Comparison of ENCODE assay signal across 15 cellular contexts in the genomic region with DNA sequence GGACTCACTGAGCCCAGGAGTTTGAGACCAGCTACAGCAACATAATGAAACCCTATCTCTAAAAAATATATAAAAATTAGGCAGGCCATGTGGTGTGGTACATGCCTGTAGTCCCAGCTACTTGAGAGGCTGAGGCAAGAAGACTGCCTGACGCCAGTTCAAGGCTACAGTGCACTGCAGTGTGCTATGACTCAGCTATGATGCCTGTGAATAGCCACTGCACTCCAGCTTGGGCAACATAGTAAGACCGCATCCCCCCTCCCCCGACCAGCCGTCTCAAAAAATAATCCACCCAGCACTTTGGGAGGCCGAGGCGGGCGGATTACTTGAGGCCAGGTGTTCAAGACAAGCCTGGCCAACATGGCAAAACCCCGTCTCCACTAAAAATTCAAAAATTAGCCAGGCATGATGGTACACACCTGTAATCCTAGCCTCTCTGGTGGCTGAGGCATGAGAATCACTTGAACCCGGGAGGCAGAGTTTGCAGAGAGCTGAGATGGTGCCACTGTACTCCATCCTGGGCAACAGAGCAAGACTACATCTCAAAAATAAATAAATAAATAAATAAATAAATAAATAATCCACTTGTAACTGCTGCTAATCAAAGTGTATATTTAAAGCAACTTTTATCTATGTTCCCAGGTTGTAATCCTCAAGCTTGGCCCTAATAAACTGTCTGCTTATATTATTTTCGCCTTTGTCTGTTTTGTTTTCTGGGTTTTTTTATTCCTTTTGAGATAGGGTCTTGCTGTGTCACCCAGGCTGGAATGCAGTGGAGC. TPM values are rescaled to one million over a fixed set of nuclear protein-coding genes. Genes with fewer than 3 reads are reported as not detected.
DNase-seq lines count a peak whose midpoint lies in the region; ATAC-seq, FAIRE-seq and TF ChIP-seq lines count a peak whose summit lies in the region.
"Had no signal": no experiment of that assay in that cellular context is flagged by ENCODE, and none has a peak within 500 bp of the region (broad histone marks: within the 10 kb centered on the region; RNA-seq: fewer than 3 reads in every experiment).

No MANE protein-coding gene starts in this region.

- no peak for FAIRE-seq in GM12878 (lab: Jason Lieb, UNC)
- FAIRE-seq: A204.1, islet of Langerhans had no signal

- WGBS in GM12878 (ENCODE audit: insufficient coverage, insufficient replicate concordance, low lambda C conversion rate, missing lambda C conversion rate) = 95% methylated on average over 10 of the region's 10 CpGs

- H3K36me3 ChIP-seq in right atrium auricular region (peaks cover 22% of the 10 kb centered on the region), GM12878 (ENCODE audit: control insufficient read depth in 2 of 2, insufficient read depth in 2 of 2, low read length in 1 of 2) (peaks cover 2 to 26% of the 10 kb centered on the region in 2 experiments), left lung (peaks cover 0 to 25% of the 10 kb centered on the region in 2 donors)

- H2AFZ ChIP-seq in GM12878 (ENCODE audit: control insufficient read depth, low read depth, low read length) = no peak overlapping the region

- intact Hi-C loops in Right ventricle myocardium superior (cut with DNase I) (no loop called here), GM12878 (cut with micrococcal nuclease; ENCODE audit: unreplicated experiment) (no loop called here), left lung (cut with DNase I) (no loop called here)

- no peaks in the 10 kb centered on the region for H4K20me1 ChIP-seq in GM12878 (ENCODE audit: control insufficient read depth, insufficient read depth)

- CTCF ChIA-PET in GM12878 (lab: Yijun Ruan, JAX) = interaction anchor here (0.6 to 2.9 kb wide), 6 partner anchors 9 to 199 kb away, joined by 3 to 25 read pairs (median 6); no protein-coding TSS in a partner anchor

- H3K9me3 ChIP-seq in right atrium auricular region (no peaks in the 10 kb centered on the region), GM12878 (replicated peaks; ENCODE audit: control insufficient read depth, insufficient read depth, low read length) (no peaks in the 10 kb centered on the region), left lung (no peaks in the 10 kb centered on the region)
- H3K9me3 ChIP-seq: esophagus muscularis mucosa had no signal

- no peak for DNase-seq in Right ventricle myocardium superior
- DNase-seq in right atrium auricular region (ENCODE audit: low spot score) = no peak
- no peak for DNase-seq in GM12878 (ENCODE audit: low read depth, low spot score)
- peak in 1 of 2 donors; percentile 53 for DNase-seq in left lung
- DNase-seq in OCI-M2 (lab: John Stamatoyannopoulos, UW; ENCODE audit: unreplicated experiment) = no peak
- no peak for DNase-seq in NCI-H345 treated with DMSO at 0.1 percent for 48 hours (lab: John Stamatoyannopoulos, UW; ENCODE audit: unreplicated experiment)
- no peak for DNase-seq in mesenteric fat pad (ENCODE audit: low spot score)
- DNase-seq in occipital lobe (lab: John Stamatoyannopoulos, UW) = no peak
- DNase-seq: activated T-cell treated with anti-CD3 and anti-CD28 coated beads, Interleukin-2, amount 50 U/mL, for 24 hours; DMS53; NCI-H2029 treated with DMSO at 0.1 percent for 48 hours; stimulated activated naive CD4-positive, alpha-beta T cell treated with Interleukin-2 at 50 U/mL for 16 hours had no signal

- in situ Hi-C loops in GM12878 (cut with MboI) = no loop called here

- H3K27ac ChIP-seq in right atrium auricular region (no peak overlapping the region), GM12878 (ENCODE audit: control insufficient read depth, insufficient read depth) (no peak overlapping the region), left lung (peak overlapping the region in 1 of 2 donors; percentile 43)

- no peak for TF ChIP-seq POLR2A in GM12878 (IDR thresholded peaks at IDR 0.05; ENCODE audit: low read depth, low read length)

- H3K79me2 ChIP-seq in GM12878 (ENCODE audit: control insufficient read depth, insufficient read depth, low read length) = peaks cover 56% of the 10 kb centered on the region

- no peak for TF ChIP-seq EP300 in GM12878 (IDR thresholded peaks at IDR 0.05; ENCODE audit: borderline replicate concordance in 1 of 2, control insufficient read depth in 1 of 2, low read depth in 2 of 2, low read length in 2 of 2)

- SMC1A ChIA-PET in GM12878 (lab: Charles Lee; ENCODE audit: uncharacterized antibody, unreplicated experiment) = interaction anchor here (0.7 to 5.4 kb wide), 8 partner anchors 7 to 210 kb away, joined by 3 to 40 read pairs (median 8); a partner anchor contains a TSS

- BruUV-seq in GM12878 (replicated peaks; lab: Mats Ljungman, UMichigan) = no TSS peak

- no peak overlapping the region for H3K9ac ChIP-seq in GM12878 (ENCODE audit: control insufficient read depth, insufficient read depth, low read length)

- H3K4me1 ChIP-seq in right atrium auricular region (peaks cover 0 to 25% of the 10 kb centered on the region in 2 donors), GM12878 (ENCODE audit: control insufficient read depth, insufficient read depth, low read length) (peaks cover 22% of the 10 kb centered on the region), left lung (peaks cover 0 to 44% of the 10 kb centered on the region in 2 donors)

- no peak for TF ChIP-seq RAD21 in GM12878 (IDR thresholded peaks at IDR 0.05; ENCODE audit: insufficient read depth, low read depth, low read length)

- RAD21 ChIA-PET in GM12878 (lab: Charles Lee; ENCODE audit: unreplicated experiment) = interaction anchor here (1.0 to 6.1 kb wide), 5 partner anchors 19 to 213 kb away, joined by 3 to 29 read pairs (median 3); a partner anchor contains a TSS

- H3K27me3 ChIP-seq in right atrium auricular region (no peaks in the 10 kb centered on the region), GM12878 (replicated peaks in 1 of 2; ENCODE audit: control insufficient read depth in 2 of 2, insufficient read depth in 2 of 2, low read length in 1 of 2) (no peaks in the 10 kb centered on the region), left lung (no peaks in the 10 kb centered on the region)
- H3K27me3 ChIP-seq: esophagus muscularis mucosa had no signal

- no peak overlapping the region for H3K4me3 ChIP-seq in right atrium auricular region
- H3K4me3 ChIP-seq in GM12878 = no peak overlapping the region
- no peak overlapping the region for H3K4me3 ChIP-seq in left lung
- H3K4me3 ChIP-seq: esophagus muscularis mucosa had no signal

- TF ChIP-seq CTCF in right atrium auricular region (IDR thresholded peaks at IDR 0.05) (no peak), GM12878 (IDR thresholded peaks at IDR 0.05 in 2 of 3, conservative IDR thresholded peaks at IDR 0.05 in 1 of 3; ENCODE audit: control insufficient read depth in 2 of 3, extremely low read depth in 1 of 3, insufficient read depth in 1 of 3, low read depth in 3 of 3, low read length in 3 of 3) (no peak), left lung (IDR thresholded peaks at IDR 0.05) (no peak)

- no peak overlapping the region for H3K4me2 ChIP-seq in GM12878 (ENCODE audit: control insufficient read depth, insufficient read depth)

- POLR2A ChIA-PET in GM12878 (lab: Charles Lee) = interaction anchor here (1.0 to 1.2 kb wide), 3 partner anchors 11 to 13 kb away, joined by 3 read pairs; no protein-coding TSS in a partner anchor

- ATAC-seq in Right ventricle myocardium superior (ENCODE audit: poor library complexity) (peak; percentile 38), GM12878 (peak; percentile 27; the same call in 2 of the 3 replicates), left lung (peak; percentile 50)

RNA-seq across cellular contexts. Expression of a gene that starts 7.8 kb away (rescaled TPM):
- total RNA-seq in Right ventricle myocardium superior = 11.4 TPM
- 10 to 100 TPM; 10.5 to 12.8 TPM for total RNA-seq in right atrium auricular region
- total RNA-seq in GM12878 (2013; cell fraction: nucleolus; rRNA removed) = 64.7 and 65.5 TPM in 2 replicates
- total RNA-seq in GM12878 (2014; rRNA removed) = 32.6 and 39.6 TPM in 2 replicates
- 32.5 and 34.8 TPM in 2 replicates for total RNA-seq in GM12878 (2014; rRNA removed; fragmentation: Illumina TruSeq; extraction: Trizol)
- 23.6 and 24.5 TPM in 2 replicates for total RNA-seq in GM12878 (2021)
- 8.7 TPM for polyA plus RNA-seq in GM12878 (2011; ENCODE audit: low read depth)
- polyA plus RNA-seq in GM12878 (2011; rRNA removed) = 23.5 and 27.9 TPM in 2 replicates
- polyA plus RNA-seq in GM12878 (2011; cell fraction: cytosol; rRNA removed) = 9.3 and 10.8 TPM in 2 replicates
- 16.6 and 18.4 TPM in 2 replicates for polyA plus RNA-seq in GM12878 (2011; cell fraction: nucleus; rRNA removed)
- polyA plus RNA-seq in GM12878 (2012) = 10.7 and 12.9 TPM in 2 replicates
- polyA plus RNA-seq in GM12878 (2014; fragmentation: Illumina TruSeq; extraction: Trizol) = 23.3 and 24.1 TPM in 2 replicates
- polyA plus RNA-seq in GM12878 (2014; fragmentation: Nextera tagmentation; extraction: Ambion mirVana) = 10 to 100 TPM; 11.9 to 19.9 TPM
- polyA plus RNA-seq in GM12878 (2014; rRNA removed) = 14.8 and 22.1 TPM in 2 replicates
- polyA plus RNA-seq in GM12878 (2016; fragmentation: Nextera tagmentation; extraction: Ambion mirVana) = 10 to 100 TPM; 23.6 to 24.3 TPM
- polyA minus RNA-seq in GM12878 (2011; rRNA and poly(A)+ RNA removed) = 29.3 and 29.5 TPM in 2 replicates
- 8.7 and 10.2 TPM in 2 replicates for polyA minus RNA-seq in GM12878 (2011; cell fraction: cytosol; rRNA and poly(A)+ RNA removed)
- 10.0 and 16.5 TPM in 2 replicates for polyA minus RNA-seq in GM12878 (2011; cell fraction: nucleus; rRNA and poly(A)+ RNA removed)
- total RNA-seq in left lung = 10 to 100 TPM; 23.8 to 25.3 TPM
- 26.4 TPM for total RNA-seq in mesenteric fat pad
- total RNA-seq in occipital lobe = 126 TPM

RNA-seq across cellular contexts. Expression of a gene that starts 8.2 kb away (rescaled TPM):
- total RNA-seq in Right ventricle myocardium superior (24.4 TPM), right atrium auricular region (10 to 100 TPM; 19.5 to 23.8 TPM), GM12878 (2014; rRNA removed) (48.6 and 59.5 TPM in 2 replicates), GM12878 (2014; rRNA removed; fragmentation: Illumina TruSeq; extraction: Trizol) (63.7 and 68.8 TPM in 2 replicates), GM12878 (2021) (40.2 and 44.6 TPM in 2 replicates), left lung (10 to 100 TPM; 30.6 to 41.3 TPM), mesenteric fat pad (43.5 TPM), occipital lobe (84.2 TPM)
- 215 and 226 TPM in 2 replicates for total RNA-seq in GM12878 (2013; cell fraction: nucleolus; rRNA removed)
- polyA plus RNA-seq in GM12878 (2011; ENCODE audit: low read depth) = 9.8 TPM
- polyA plus RNA-seq in GM12878 (2011; rRNA removed) (36.7 and 42.4 TPM in 2 replicates), GM12878 (2014; fragmentation: Illumina TruSeq; extraction: Trizol) (61.1 and 61.2 TPM in 2 replicates), GM12878 (2014; fragmentation: Nextera tagmentation; extraction: Ambion mirVana) (10 to 100 TPM; 39.2 to 42.9 TPM), GM12878 (2014; rRNA removed) (34.0 and 40.4 TPM in 2 replicates), GM12878 (2016; fragmentation: Nextera tagmentation; extraction: Ambion mirVana) (10 to 100 TPM; 65.7 to 65.8 TPM)
- 19.9 and 23.1 TPM in 2 replicates for polyA plus RNA-seq in GM12878 (2011; cell fraction: cytosol; rRNA removed)
- polyA plus RNA-seq in GM12878 (2011; cell fraction: nucleus; rRNA removed) = 41.0 and 45.2 TPM in 2 replicates
- 14.7 and 25.2 TPM in 2 replicates for polyA plus RNA-seq in GM12878 (2012)
- polyA minus RNA-seq in GM12878 (2011; rRNA and poly(A)+ RNA removed) = 42.3 and 44.2 TPM in 2 replicates
- polyA minus RNA-seq in GM12878 (2011; cell fraction: cytosol; rRNA and poly(A)+ RNA removed) = 10.4 and 15.6 TPM in 2 replicates
- polyA minus RNA-seq in GM12878 (2011; cell fraction: nucleus; rRNA and poly(A)+ RNA removed) = 43.4 and 51.3 TPM in 2 replicates

RNA-seq across cellular contexts. Expression of a gene that starts 48.1 kb away (rescaled TPM):
- total RNA-seq in Right ventricle myocardium superior (6.9 TPM), right atrium auricular region (1 to 10 TPM; 1.6 to 6.8 TPM), GM12878 (2014; rRNA removed) (not detected in 2 replicates), GM12878 (2014; rRNA removed; fragmentation: Illumina TruSeq; extraction: Trizol) (not detected in 2 replicates), GM12878 (2021) (5.5 and 6.9 TPM in 2 replicates), left lung (100 to 1,000 TPM in 1 of 2 donors, under 1 TPM in 1; 0.58 to 194 TPM), mesenteric fat pad (5,251 TPM), occipital lobe (not detected)
- total RNA-seq in GM12878 (2013; cell fraction: nucleolus; rRNA removed) = not detected in 2 replicates
- polyA plus RNA-seq in GM12878 (2011; ENCODE audit: low read depth) = not detected
- polyA plus RNA-seq in GM12878 (2011; rRNA removed) (not detected in 2 replicates), GM12878 (2014; fragmentation: Illumina TruSeq; extraction: Trizol) (not detected in 2 replicates), GM12878 (2014; fragmentation: Nextera tagmentation; extraction: Ambion mirVana) (not detected), GM12878 (2014; rRNA removed) (not detected in 2 replicates), GM12878 (2016; fragmentation: Nextera tagmentation; extraction: Ambion mirVana) (under 1 TPM in 1 of 2 experiments, not detected in 1; 0.36 TPM)
- polyA plus RNA-seq in GM12878 (2011; cell fraction: cytosol; rRNA removed) = not detected in 2 replicates
- not detected in 2 replicates for polyA plus RNA-seq in GM12878 (2011; cell fraction: nucleus; rRNA removed)
- polyA plus RNA-seq in GM12878 (2012) = not detected in 2 replicates
- polyA minus RNA-seq in GM12878 (2011; rRNA and poly(A)+ RNA removed) = not detected in 2 replicates
- not detected in 2 replicates for polyA minus RNA-seq in GM12878 (2011; cell fraction: cytosol; rRNA and poly(A)+ RNA removed)
- not detected in 2 replicates for polyA minus RNA-seq in GM12878 (2011; cell fraction: nucleus; rRNA and poly(A)+ RNA removed)

Comparison
In these comparisons a context has a peak if more than half of its experiments do, and no peak if none do; other contexts are left out.
1. RNA of a gene that starts 48.1 kb away (total RNA-seq): 5,251 TPM in mesenteric fat pad (single experiment); 0.58 to 194 TPM in left lung, 6.9 TPM in Right ventricle myocardium superior (single experiment), 1.6 to 6.8 TPM in right atrium auricular region, 5.5 to 6.9 TPM in GM12878 and not detected in occipital lobe (single experiment); every median in the first group is over 10 times any median in the second.
2. Peak in every context shown above with its lines, with median percentiles within 50 percentile points of each other: ATAC-seq.